ENCODE assay signal across 35 cellular contexts in the genomic region with DNA sequence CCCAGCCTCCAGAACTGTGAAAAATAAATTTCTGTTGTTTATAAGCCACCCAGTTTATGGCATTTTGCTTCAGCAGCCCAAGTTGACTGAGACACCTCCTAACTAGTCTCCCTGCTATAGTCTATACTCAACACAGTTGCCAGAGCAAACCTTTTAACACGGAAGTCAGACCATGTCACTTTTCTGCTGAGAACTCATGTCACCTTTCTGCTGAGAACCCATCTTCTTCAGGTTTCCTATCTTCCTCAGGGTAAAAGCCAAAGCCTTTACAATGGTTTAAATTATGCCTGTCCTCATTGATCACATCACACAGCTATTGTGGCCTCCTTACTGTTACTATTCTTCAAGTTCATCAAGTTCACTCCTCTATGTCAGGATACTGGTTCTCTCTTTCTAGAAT.
"Had no signal": no experiment of that assay in that cellular context is flagged by ENCODE, and none has a peak within 500 bp of the region (broad histone marks: within the 10 kb centered on the region; RNA-seq: fewer than 3 reads in every experiment).

No MANE protein-coding gene starts in this region.

- DNase-seq: Karpas-422, Kasumi-1, MG63, MM.1S, MV-4-11, NCI-H1048, NCI-H1092, NCI-H1092 treated with DMSO at 0.1 percent for 48 hours, NCI-H1105, NCI-H1105 treated with DMSO at 0.1 percent for 48 hours, NCI-H1417, NCI-H1417 treated with DMSO at 0.1 percent for 48 hours, NCI-H1436, NCI-H1436 treated with DMSO at 0.1 percent for 48 hours, NCI-H146, NCI-H1694, NCI-H1694 treated with DMSO at 0.1 percent for 48 hours, NCI-H187, NCI-H187 treated with DMSO at 0.1 percent for 48 hours, NCI-H1930, NCI-H2029, NCI-H2029 treated with DMSO at 0.1 percent for 48 hours, NCI-H2081, NCI-H2081 treated with DMSO at 0.1 percent for 48 hours, NCI-H2107, NCI-H2171, NCI-H2171 treated with DMSO at 0.1 percent for 48 hours, NCI-H2227 treated with DMSO at 0.1 percent for 48 hours, NCI-H226, NCI-H345, NCI-H446, NCI-H446 treated with DMSO at 0.1 percent for 48 hours, NCI-H510A, NCI-H510A treated with DMSO at 0.1 percent for 48 hours, NCI-H524 had no signal

- H3K27me3 ChIP-seq: MG63 had no signal

- H3K4me3 ChIP-seq: MG63 had no signal

- H3K9me3 ChIP-seq: MG63 had no signal

- H3K36me3 ChIP-seq: MG63 had no signal
